10 cellular contexts compared by ENCODE assay signal in genomic region chr2:240564191-240564570, GRCh38. TPM values are rescaled to one million over a fixed set of nuclear protein-coding genes. Genes with fewer than 3 reads are reported as not detected.
DNase-seq lines count a peak whose midpoint lies in the region; TF ChIP-seq lines count a peak whose summit lies in the region.
"Had no signal": no experiment of that assay in that cellular context is flagged by ENCODE, and none has a peak within 500 bp of the region (broad histone marks: within the 10 kb centered on the region; RNA-seq: fewer than 3 reads in every experiment).

No MANE protein-coding gene starts in this region.

- no peak overlapping the region for H2AK5ac ChIP-seq in mesendoderm (ENCODE audit: low read length)

- H3K27ac ChIP-seq in OCI-LY7 (ENCODE audit: low read depth, low read length, poor library complexity, severe bottlenecking) (peak overlapping the region; percentile 84), mesendoderm (ENCODE audit: low read depth, low read length) (no peak overlapping the region)

- H3K36me3 Mint-ChIP-seq in Calu3 (ENCODE audit: insufficient read depth, unreplicated experiment), result peaks cover 82% of the 10 kb centered on the region
- H3K36me3 Mint-ChIP-seq in chondrocyte (ENCODE audit: low read depth), result no peaks in the 10 kb centered on the region
- H3K36me3 Mint-ChIP-seq in osteocyte (ENCODE audit: unreplicated experiment), result no peaks in the 10 kb centered on the region

- H2BK5ac ChIP-seq in mesendoderm (ENCODE audit: low read length), result no peak overlapping the region

- no peak overlapping the region for H3K23ac ChIP-seq in mesendoderm (ENCODE audit: low read length)

- WGBS in mesendoderm (ENCODE audit: extremely low coverage, insufficient coverage, low lambda C conversion rate), result no CpG with 5 or more reads among the region's 9 CpGs

- H3K9me3 ChIP-seq in OCI-LY7 (ENCODE audit: low read length), result no peaks in the 10 kb centered on the region

- H3K27ac Mint-ChIP-seq in Calu3 (ENCODE audit: unreplicated experiment), result peak overlapping the region; percentile 97
- H3K27ac Mint-ChIP-seq in chondrocyte (ENCODE audit: unreplicated experiment), result no peak overlapping the region
- H3K27ac Mint-ChIP-seq in osteocyte (ENCODE audit: unreplicated experiment), result peak overlapping the region; percentile 10

- CTCF ChIA-PET in Calu3 (lab: Charles Lee), result no interaction called here
- CTCF ChIA-PET in OCI-LY7 (lab: Charles Lee; ENCODE audit: unreplicated experiment), result interaction anchor here (2.3 kb wide), 1 partner anchor 50 kb away, joined by 16 read pairs; no protein-coding TSS in a partner anchor

- no TSS peak for BruUV-seq in Calu3 (replicated peaks; lab: Mats Ljungman, UMichigan)
- BruUV-seq in OCI-LY7 (replicated peaks; lab: Mats Ljungman, UMichigan), result no TSS peak

- no peak overlapping the region for H2BK120ac ChIP-seq in mesendoderm (ENCODE audit: low read depth, low read length)

- no peak overlapping the region for H3K18ac ChIP-seq in mesendoderm (ENCODE audit: low read length)

- H2AFZ ChIP-seq in OCI-LY7 (ENCODE audit: low read length), result no peak overlapping the region

- no peak overlapping the region for H2BK15ac ChIP-seq in mesendoderm (replicated peaks; ENCODE audit: low read depth)

- TF ChIP-seq CTCF in Calu3 (IDR thresholded peaks at IDR 0.05; ENCODE audit: unreplicated experiment) (no peak), OCI-LY7 (conservative IDR thresholded peaks at IDR 0.05; ENCODE audit: low read length) (no peak), chondrocyte (IDR thresholded peaks at IDR 0.05) (no peak), osteocyte (IDR thresholded peaks at IDR 0.05) (no peak)

- POLR2A ChIA-PET in OCI-LY7 (lab: Charles Lee), result interaction anchor here (4.6 kb wide), 1 partner anchor 22 kb away, joined by 37 read pairs; the partner anchor contains the start of gene CAPN10

- H3K4me1 Mint-ChIP-seq in Calu3 (ENCODE audit: low read depth, unreplicated experiment) (peaks cover 44% of the 10 kb centered on the region), chondrocyte (ENCODE audit: low read depth) (peaks cover 41% of the 10 kb centered on the region), osteocyte (ENCODE audit: unreplicated experiment) (peaks cover 46% of the 10 kb centered on the region)

- H3K79me2 ChIP-seq in OCI-LY7 (ENCODE audit: insufficient read depth, low read depth, low read length), result peaks cover 18% of the 10 kb centered on the region; the same call in 1 of the 2 replicates
- no peaks in the 10 kb centered on the region for H3K79me2 ChIP-seq in mesendoderm (ENCODE audit: control insufficient read depth, insufficient read depth, low read length)

- no peak overlapping the region for H3K4ac ChIP-seq in mesendoderm (ENCODE audit: low read depth, low read length)

- H3K4me1 ChIP-seq in OCI-LY7 (ENCODE audit: insufficient read depth, low read length, poor library complexity, severe bottlenecking), result peaks cover 59% of the 10 kb centered on the region
- H3K4me1 ChIP-seq in mesendoderm (ENCODE audit: control insufficient read depth, low read depth, low read length), result peaks cover 5% of the 10 kb centered on the region

- no peak overlapping the region for H3K56ac ChIP-seq in mesendoderm (ENCODE audit: low read length)

- no peak overlapping the region for H3K4me2 ChIP-seq in OCI-LY7 (ENCODE audit: low read length)
- no peak overlapping the region for H3K4me2 ChIP-seq in mesendoderm (ENCODE audit: low read length)

- H3K9me3 Mint-ChIP-seq in Calu3 (ENCODE audit: low read depth, unreplicated experiment) (no peaks in the 10 kb centered on the region), chondrocyte (ENCODE audit: low read depth) (no peaks in the 10 kb centered on the region), osteocyte (ENCODE audit: unreplicated experiment) (no peaks in the 10 kb centered on the region)

- H4K8ac ChIP-seq in mesendoderm (ENCODE audit: low read depth, low read length), result no peak overlapping the region

- H3K4me3 ChIP-seq in OCI-LY7 (ENCODE audit: low read depth, low read length, poor library complexity, severe bottlenecking) (no peak overlapping the region), mesendoderm (ENCODE audit: low read length) (no peak overlapping the region)

- H3K36me3 ChIP-seq in OCI-LY7 (ENCODE audit: insufficient read depth, low read length) (peaks cover 23% of the 10 kb centered on the region), mesendoderm (ENCODE audit: control insufficient read depth, insufficient read depth, low read length) (no peaks in the 10 kb centered on the region)

- DNase-seq in Calu3 (no peak), OCI-LY7 (ENCODE audit: low spot score) (no peak), chondrocyte (ENCODE audit: low spot score) (peak; percentile 71), osteocyte (ENCODE audit: extremely low spot score, unreplicated experiment) (peak; percentile 38), hippocampal formation (lab: John Stamatoyannopoulos, UW) (no peak), mesendoderm (no peak), occipital lobe (lab: John Stamatoyannopoulos, UW) (no peak)
- DNase-seq in effector CD4-positive, alpha-beta T cell, result no peak
- DNase-seq: NCI-H2107, substantia nigra had no signal

- H3K27me3 Mint-ChIP-seq in Calu3 (ENCODE audit: unreplicated experiment), result no peaks in the 10 kb centered on the region
- no peaks in the 10 kb centered on the region for H3K27me3 Mint-ChIP-seq in chondrocyte (ENCODE audit: low read depth)
- H3K27me3 Mint-ChIP-seq in osteocyte (ENCODE audit: unreplicated experiment), result no peaks in the 10 kb centered on the region

- H3K4me3 Mint-ChIP-seq in Calu3 (ENCODE audit: low read depth, unreplicated experiment), result peak overlapping the region; percentile 85
- H3K4me3 Mint-ChIP-seq in chondrocyte (ENCODE audit: unreplicated experiment), result no peak overlapping the region
- no peak overlapping the region for H3K4me3 Mint-ChIP-seq in osteocyte (ENCODE audit: unreplicated experiment)

- intact Hi-C loops in Calu3 (cut with micrococcal nuclease; ENCODE audit: unreplicated experiment) (no loop called here), OCI-LY7 (cut with micrococcal nuclease; ENCODE audit: unreplicated experiment) (loop anchor here (5.0 kb wide), 1 partner anchor 1138 kb away; the partner anchor contains the start of gene ING5)

- no peaks in the 10 kb centered on the region for H4K20me1 ChIP-seq in OCI-LY7 (ENCODE audit: insufficient read depth, low read length)

- no peaks in the 10 kb centered on the region for H3K9me2 ChIP-seq in OCI-LY7 (ENCODE audit: insufficient read depth, low read length)

- no peak overlapping the region for H4K5ac ChIP-seq in mesendoderm (ENCODE audit: low read length)

- no peak overlapping the region for H3K9ac ChIP-seq in mesendoderm (ENCODE audit: low read length)

- H3K79me1 ChIP-seq in mesendoderm (ENCODE audit: low read length), result peaks cover 3% of the 10 kb centered on the region

- no peaks in the 10 kb centered on the region for H3K27me3 ChIP-seq in mesendoderm (ENCODE audit: insufficient read depth, low read length, poor library complexity)

RNA-seq across cellular contexts. Expression of gene DUSP28, which starts 4.0 kb away (rescaled TPM):
- total RNA-seq in Calu3 (2022) (5.1 and 8.5 TPM in 2 replicates), OCI-LY7 (2022) (15.8 and 16.7 TPM in 2 replicates), chondrocyte (3.4 to 4.7 TPM (median 3.7 TPM) in 3 replicates), osteocyte (3.8 and 5.9 TPM in 2 replicates), occipital lobe (8.9 TPM)
- 13.0 and 17.6 TPM in 2 replicates for total RNA-seq in OCI-LY7 (2014; rRNA removed; shearing (Covaris generic))
- 1.6 TPM for polyA plus RNA-seq in mesendoderm (2013, experiment 1 of 2)
- 1.6 TPM for polyA plus RNA-seq in mesendoderm (2013, experiment 2 of 2)

RNA-seq across cellular contexts. Expression of gene RNPEPL1, which starts 4.1 kb away (rescaled TPM):
- total RNA-seq in Calu3 (2022), result 80.6 and 82.9 TPM in 2 replicates
- total RNA-seq in OCI-LY7 (2014; rRNA removed; shearing (Covaris generic)), result 22.7 and 41.9 TPM in 2 replicates
- total RNA-seq in OCI-LY7 (2022), result 51.8 and 53.5 TPM in 2 replicates
- 54.9 to 63.2 TPM (median 61.3 TPM) in 3 replicates for total RNA-seq in chondrocyte
- total RNA-seq in osteocyte, result 56.5 and 64.0 TPM in 2 replicates
- 5.8 TPM for polyA plus RNA-seq in mesendoderm (2013, experiment 1 of 2)
- 5.3 TPM for polyA plus RNA-seq in mesendoderm (2013, experiment 2 of 2)
- 4.4 TPM for total RNA-seq in occipital lobe

RNA-seq across cellular contexts. Expression of gene ANKMY1, which starts 6.4 kb away (rescaled TPM):
- total RNA-seq in Calu3 (2022) (34.9 and 38.2 TPM in 2 replicates), OCI-LY7 (2022) (65.9 and 69.4 TPM in 2 replicates), chondrocyte (9.5 to 20.6 TPM (median 10.8 TPM) in 3 replicates), osteocyte (16.9 and 28.5 TPM in 2 replicates), occipital lobe (5.6 TPM)
- 24.7 and 30.6 TPM in 2 replicates for total RNA-seq in OCI-LY7 (2014; rRNA removed; shearing (Covaris generic))
- 2.1 TPM for polyA plus RNA-seq in mesendoderm (2013, experiment 1 of 2)
- polyA plus RNA-seq in mesendoderm (2013, experiment 2 of 2), result 1.9 TPM

RNA-seq across cellular contexts. Expression of gene CAPN10, which starts 22.4 kb away (rescaled TPM):
- 49.3 and 52.6 TPM in 2 replicates for total RNA-seq in Calu3 (2022)
- 54.1 and 78.1 TPM in 2 replicates for total RNA-seq in OCI-LY7 (2014; rRNA removed; shearing (Covaris generic))
- total RNA-seq in OCI-LY7 (2022), result 67.3 and 70.6 TPM in 2 replicates
- total RNA-seq in chondrocyte, result 22.0 to 29.4 TPM (median 22.7 TPM) in 3 replicates
- total RNA-seq in osteocyte, result 37.7 and 40.3 TPM in 2 replicates
- polyA plus RNA-seq in mesendoderm (2013, experiment 1 of 2), result 11.8 TPM
- 11.6 TPM for polyA plus RNA-seq in mesendoderm (2013, experiment 2 of 2)
- total RNA-seq in occipital lobe, result 27.1 TPM

Comparison
In these comparisons a context has a peak if more than half of its experiments do, and no peak if none do; other contexts are left out.
1. DNase-seq: peak in chondrocyte (single experiment) and osteocyte (single experiment); none in Calu3 (single experiment), OCI-LY7 (single experiment), hippocampal formation (0 of 2), effector CD4-positive, alpha-beta T cell (single experiment), mesendoderm (single experiment) and occipital lobe (single experiment).